ENCODE assay signal across 1 cellular context in the genomic region with DNA sequence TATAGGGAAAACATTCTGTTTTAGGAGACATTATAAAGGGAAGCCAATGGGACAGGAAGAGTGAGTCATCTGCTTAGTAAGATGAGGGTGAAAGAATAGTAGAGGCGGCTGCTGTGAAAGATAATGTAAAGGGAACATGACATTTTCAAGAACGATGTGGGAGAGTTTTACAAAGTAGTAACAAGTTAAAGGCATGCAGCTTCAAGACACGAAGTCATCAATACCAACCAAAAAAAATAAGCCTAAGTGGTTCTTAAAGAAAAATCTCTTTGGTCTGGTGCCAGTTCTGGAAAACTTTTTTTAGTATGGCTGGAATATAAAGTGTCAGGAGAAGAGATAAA.
A peak's percentile ranks its signal among the peaks of the same experiment; 100 is the strongest.
TF ChIP-seq lines count a peak whose summit lies in the region.

No MANE protein-coding gene starts in this region.

TF ChIP-seq in K562, 482 proteins besides CTCF, POLR2A, EP300 and RAD21:
- TF ChIP-seq HNRNPUL1 (IDR thresholded peaks at IDR 0.05; ENCODE audit: low read length): no peak
- peak; percentile 74 for TF ChIP-seq L3MBTL2 (IDR thresholded peaks at IDR 0.05)
- TF ChIP-seq PML (IDR thresholded peaks at IDR 0.05; ENCODE audit: low read length): peak; percentile 22; the same call in 1 of the 2 replicates
- TF ChIP-seq MCM3 (IDR thresholded peaks at IDR 0.05): no peak
- TF ChIP-seq ZNF592 (IDR thresholded peaks at IDR 0.05): peak; percentile 86
- peak; percentile 75; the same call in 1 of the 2 replicates for TF ChIP-seq JUN (IDR thresholded peaks at IDR 0.05; ENCODE audit: borderline replicate concordance, low read depth, low read length)
- no peak for TF ChIP-seq JUN (CRISPR knock-in tag; IDR thresholded peaks at IDR 0.05; ENCODE audit: borderline replicate concordance)
- TF ChIP-seq MTA2 (IDR thresholded peaks at IDR 0.05; ENCODE audit: low read depth): peak; percentile 36
- peak; percentile 53 for TF ChIP-seq TAL1 (IDR thresholded peaks at IDR 0.05)
- no peak for TF ChIP-seq ZSCAN29 (IDR thresholded peaks at IDR 0.05)
- peak; percentile 37 for TF ChIP-seq FOS (IDR thresholded peaks at IDR 0.05; ENCODE audit: extremely low read depth, insufficient read length)
- no peak for TF ChIP-seq ZNF3 (CRISPR knock-in tag; IDR thresholded peaks at IDR 0.05)
- TF ChIP-seq SMARCA4 (IDR thresholded peaks at IDR 0.05): peak; percentile 93
- TF ChIP-seq, protein P1, sequence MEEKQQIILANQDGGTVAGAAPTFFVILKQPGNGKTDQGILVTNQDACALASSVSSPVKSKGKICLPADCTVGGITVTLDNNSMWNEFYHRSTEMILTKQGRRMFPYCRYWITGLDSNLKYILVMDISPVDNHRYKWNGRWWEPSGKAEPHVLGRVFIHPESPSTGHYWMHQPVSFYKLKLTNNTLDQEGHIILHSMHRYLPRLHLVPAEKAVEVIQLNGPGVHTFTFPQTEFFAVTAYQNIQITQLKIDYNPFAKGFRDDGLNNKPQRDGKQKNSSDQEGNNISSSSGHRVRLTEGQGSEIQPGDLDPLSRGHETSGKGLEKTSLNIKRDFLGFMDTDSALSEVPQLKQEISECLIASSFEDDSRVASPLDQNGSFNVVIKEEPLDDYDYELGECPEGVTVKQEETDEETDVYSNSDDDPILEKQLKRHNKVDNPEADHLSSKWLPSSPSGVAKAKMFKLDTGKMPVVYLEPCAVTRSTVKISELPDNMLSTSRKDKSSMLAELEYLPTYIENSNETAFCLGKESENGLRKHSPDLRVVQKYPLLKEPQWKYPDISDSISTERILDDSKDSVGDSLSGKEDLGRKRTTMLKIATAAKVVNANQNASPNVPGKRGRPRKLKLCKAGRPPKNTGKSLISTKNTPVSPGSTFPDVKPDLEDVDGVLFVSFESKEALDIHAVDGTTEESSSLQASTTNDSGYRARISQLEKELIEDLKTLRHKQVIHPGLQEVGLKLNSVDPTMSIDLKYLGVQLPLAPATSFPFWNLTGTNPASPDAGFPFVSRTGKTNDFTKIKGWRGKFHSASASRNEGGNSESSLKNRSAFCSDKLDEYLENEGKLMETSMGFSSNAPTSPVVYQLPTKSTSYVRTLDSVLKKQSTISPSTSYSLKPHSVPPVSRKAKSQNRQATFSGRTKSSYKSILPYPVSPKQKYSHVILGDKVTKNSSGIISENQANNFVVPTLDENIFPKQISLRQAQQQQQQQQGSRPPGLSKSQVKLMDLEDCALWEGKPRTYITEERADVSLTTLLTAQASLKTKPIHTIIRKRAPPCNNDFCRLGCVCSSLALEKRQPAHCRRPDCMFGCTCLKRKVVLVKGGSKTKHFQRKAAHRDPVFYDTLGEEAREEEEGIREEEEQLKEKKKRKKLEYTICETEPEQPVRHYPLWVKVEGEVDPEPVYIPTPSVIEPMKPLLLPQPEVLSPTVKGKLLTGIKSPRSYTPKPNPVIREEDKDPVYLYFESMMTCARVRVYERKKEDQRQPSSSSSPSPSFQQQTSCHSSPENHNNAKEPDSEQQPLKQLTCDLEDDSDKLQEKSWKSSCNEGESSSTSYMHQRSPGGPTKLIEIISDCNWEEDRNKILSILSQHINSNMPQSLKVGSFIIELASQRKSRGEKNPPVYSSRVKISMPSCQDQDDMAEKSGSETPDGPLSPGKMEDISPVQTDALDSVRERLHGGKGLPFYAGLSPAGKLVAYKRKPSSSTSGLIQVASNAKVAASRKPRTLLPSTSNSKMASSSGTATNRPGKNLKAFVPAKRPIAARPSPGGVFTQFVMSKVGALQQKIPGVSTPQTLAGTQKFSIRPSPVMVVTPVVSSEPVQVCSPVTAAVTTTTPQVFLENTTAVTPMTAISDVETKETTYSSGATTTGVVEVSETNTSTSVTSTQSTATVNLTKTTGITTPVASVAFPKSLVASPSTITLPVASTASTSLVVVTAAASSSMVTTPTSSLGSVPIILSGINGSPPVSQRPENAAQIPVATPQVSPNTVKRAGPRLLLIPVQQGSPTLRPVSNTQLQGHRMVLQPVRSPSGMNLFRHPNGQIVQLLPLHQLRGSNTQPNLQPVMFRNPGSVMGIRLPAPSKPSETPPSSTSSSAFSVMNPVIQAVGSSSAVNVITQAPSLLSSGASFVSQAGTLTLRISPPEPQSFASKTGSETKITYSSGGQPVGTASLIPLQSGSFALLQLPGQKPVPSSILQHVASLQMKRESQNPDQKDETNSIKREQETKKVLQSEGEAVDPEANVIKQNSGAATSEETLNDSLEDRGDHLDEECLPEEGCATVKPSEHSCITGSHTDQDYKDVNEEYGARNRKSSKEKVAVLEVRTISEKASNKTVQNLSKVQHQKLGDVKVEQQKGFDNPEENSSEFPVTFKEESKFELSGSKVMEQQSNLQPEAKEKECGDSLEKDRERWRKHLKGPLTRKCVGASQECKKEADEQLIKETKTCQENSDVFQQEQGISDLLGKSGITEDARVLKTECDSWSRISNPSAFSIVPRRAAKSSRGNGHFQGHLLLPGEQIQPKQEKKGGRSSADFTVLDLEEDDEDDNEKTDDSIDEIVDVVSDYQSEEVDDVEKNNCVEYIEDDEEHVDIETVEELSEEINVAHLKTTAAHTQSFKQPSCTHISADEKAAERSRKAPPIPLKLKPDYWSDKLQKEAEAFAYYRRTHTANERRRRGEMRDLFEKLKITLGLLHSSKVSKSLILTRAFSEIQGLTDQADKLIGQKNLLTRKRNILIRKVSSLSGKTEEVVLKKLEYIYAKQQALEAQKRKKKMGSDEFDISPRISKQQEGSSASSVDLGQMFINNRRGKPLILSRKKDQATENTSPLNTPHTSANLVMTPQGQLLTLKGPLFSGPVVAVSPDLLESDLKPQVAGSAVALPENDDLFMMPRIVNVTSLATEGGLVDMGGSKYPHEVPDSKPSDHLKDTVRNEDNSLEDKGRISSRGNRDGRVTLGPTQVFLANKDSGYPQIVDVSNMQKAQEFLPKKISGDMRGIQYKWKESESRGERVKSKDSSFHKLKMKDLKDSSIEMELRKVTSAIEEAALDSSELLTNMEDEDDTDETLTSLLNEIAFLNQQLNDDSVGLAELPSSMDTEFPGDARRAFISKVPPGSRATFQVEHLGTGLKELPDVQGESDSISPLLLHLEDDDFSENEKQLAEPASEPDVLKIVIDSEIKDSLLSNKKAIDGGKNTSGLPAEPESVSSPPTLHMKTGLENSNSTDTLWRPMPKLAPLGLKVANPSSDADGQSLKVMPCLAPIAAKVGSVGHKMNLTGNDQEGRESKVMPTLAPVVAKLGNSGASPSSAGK (IDR thresholded peaks at IDR 0.05): peak; percentile 65
- peak; percentile 44 to 46; a peak in 1 of 4 replicates for TF ChIP-seq TRIM24 (IDR thresholded peaks at IDR 0.05)
- no peak for TF ChIP-seq KDM1A (IDR thresholded peaks at IDR 0.05)
- no peak for TF ChIP-seq NR2C1 (IDR thresholded peaks at IDR 0.05)
- no peak for TF ChIP-seq NR2C1 (tag; IDR thresholded peaks at IDR 0.05)
- 0 out of 2 replicates have a peak, but pooled peaks have one; percentile 67 for TF ChIP-seq EHMT2 (IDR thresholded peaks at IDR 0.05)
- no peak for TF ChIP-seq PTTG1 (tag; IDR thresholded peaks at IDR 0.05; ENCODE audit: low read depth)
- TF ChIP-seq, protein P2, sequence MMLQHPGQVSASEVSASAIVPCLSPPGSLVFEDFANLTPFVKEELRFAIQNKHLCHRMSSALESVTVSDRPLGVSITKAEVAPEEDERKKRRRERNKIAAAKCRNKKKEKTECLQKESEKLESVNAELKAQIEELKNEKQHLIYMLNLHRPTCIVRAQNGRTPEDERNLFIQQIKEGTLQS (IDR thresholded peaks at IDR 0.05): peak; percentile 92
- TF ChIP-seq, protein P2 (CRISPR knock-in tag; conservative IDR thresholded peaks at IDR 0.05): no peak
- TF ChIP-seq SMARCE1 (IDR thresholded peaks at IDR 0.05): peak; percentile 89
- TF ChIP-seq CBFA2T3 (IDR thresholded peaks at IDR 0.05): peak; percentile 81
- TF ChIP-seq TCF3 (CRISPR knock-in tag; IDR thresholded peaks at IDR 0.05): peak; percentile 74
- TF ChIP-seq SOX6 (IDR thresholded peaks at IDR 0.05): 0 out of 2 replicates have a peak, but pooled peaks have one; percentile 35
- peak; percentile 93 for TF ChIP-seq DPF2 (IDR thresholded peaks at IDR 0.05)
- TF ChIP-seq CHD2 (IDR thresholded peaks at IDR 0.05; ENCODE audit: low read depth, low read length): no peak
- TF ChIP-seq, protein P3, sequence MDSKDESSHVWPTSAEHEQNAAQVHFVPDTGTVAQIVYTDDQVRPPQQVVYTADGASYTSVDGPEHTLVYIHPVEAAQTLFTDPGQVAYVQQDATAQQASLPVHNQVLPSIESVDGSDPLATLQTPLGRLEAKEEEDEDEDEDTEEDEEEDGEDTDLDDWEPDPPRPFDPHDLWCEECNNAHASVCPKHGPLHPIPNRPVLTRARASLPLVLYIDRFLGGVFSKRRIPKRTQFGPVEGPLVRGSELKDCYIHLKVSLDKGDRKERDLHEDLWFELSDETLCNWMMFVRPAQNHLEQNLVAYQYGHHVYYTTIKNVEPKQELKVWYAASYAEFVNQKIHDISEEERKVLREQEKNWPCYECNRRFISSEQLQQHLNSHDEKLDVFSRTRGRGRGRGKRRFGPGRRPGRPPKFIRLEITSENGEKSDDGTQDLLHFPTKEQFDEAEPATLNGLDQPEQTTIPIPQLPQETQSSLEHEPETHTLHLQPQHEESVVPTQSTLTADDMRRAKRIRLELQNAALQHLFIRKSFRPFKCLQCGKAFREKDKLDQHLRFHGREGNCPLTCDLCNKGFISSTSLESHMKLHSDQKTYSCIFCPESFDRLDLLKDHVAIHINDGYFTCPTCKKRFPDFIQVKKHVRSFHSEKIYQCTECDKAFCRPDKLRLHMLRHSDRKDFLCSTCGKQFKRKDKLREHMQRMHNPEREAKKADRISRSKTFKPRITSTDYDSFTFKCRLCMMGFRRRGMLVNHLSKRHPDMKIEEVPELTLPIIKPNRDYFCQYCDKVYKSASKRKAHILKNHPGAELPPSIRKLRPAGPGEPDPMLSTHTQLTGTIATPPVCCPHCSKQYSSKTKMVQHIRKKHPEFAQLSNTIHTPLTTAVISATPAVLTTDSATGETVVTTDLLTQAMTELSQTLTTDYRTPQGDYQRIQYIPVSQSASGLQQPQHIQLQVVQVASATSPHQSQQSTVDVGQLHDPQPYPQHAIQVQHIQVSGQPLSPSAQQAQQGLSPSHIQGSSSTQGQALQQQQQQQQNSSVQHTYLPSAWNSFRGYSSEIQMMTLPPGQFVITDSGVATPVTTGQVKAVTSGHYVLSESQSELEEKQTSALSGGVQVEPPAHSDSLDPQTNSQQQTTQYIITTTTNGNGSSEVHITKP (IDR thresholded peaks at IDR 0.05; ENCODE audit: partially characterized antibody): peak; percentile 18
- peak; percentile 95 for TF ChIP-seq JUND (IDR thresholded peaks at IDR 0.05; ENCODE audit: borderline replicate concordance, low read depth, low read length)
- TF ChIP-seq JUND (tag; IDR thresholded peaks at IDR 0.05; ENCODE audit: borderline replicate concordance, low read depth, low read length): peak; percentile 88; the same call in 2 of the 3 replicates
- TF ChIP-seq FOSL1 (tag; conservative IDR thresholded peaks at IDR 0.05): peak; percentile 91
- peak; percentile 57 for TF ChIP-seq NCOR1 (IDR thresholded peaks at IDR 0.05)
- no peak for TF ChIP-seq CBX5 (IDR thresholded peaks at IDR 0.05; ENCODE audit: borderline replicate concordance, low read depth)
- 0 out of 2 replicates have a peak, but pooled peaks have one; percentile 44 for TF ChIP-seq ZKSCAN8 (CRISPR knock-in tag; IDR thresholded peaks at IDR 0.05)
- TF ChIP-seq NFIC (IDR thresholded peaks at IDR 0.05): peak; percentile 35; the same call in 1 of the 2 replicates
- TF ChIP-seq CBFA2T2 (conservative IDR thresholded peaks at IDR 0.05): peak; percentile 62
- TF ChIP-seq TEAD4 (IDR thresholded peaks at IDR 0.05; ENCODE audit: low read length): peak; percentile 61
- TF ChIP-seq TEAD4 (CRISPR knock-in tag; IDR thresholded peaks at IDR 0.05; ENCODE audit: borderline replicate concordance): no peak
- peak; percentile 58; the same call in 1 of the 2 replicates for TF ChIP-seq DMBX1 (CRISPR knock-in tag; IDR thresholded peaks at IDR 0.05; ENCODE audit: borderline replicate concordance)
- no peak for TF ChIP-seq NUFIP1 (IDR thresholded peaks at IDR 0.05; ENCODE audit: partially characterized antibody)
- TF ChIP-seq E2F6 (IDR thresholded peaks at IDR 0.05; ENCODE audit: borderline replicate concordance in 1 of 2, extremely low read depth in 1 of 2, insufficient read depth in 1 of 2, insufficient read length in 1 of 2, low read depth in 1 of 2, low read length in 1 of 2, poor library complexity in 1 of 2, severe bottlenecking in 1 of 2): peak in 1 of 2 experiments; percentile 33
- peak; percentile 64 for TF ChIP-seq SMARCC2 (IDR thresholded peaks at IDR 0.05; ENCODE audit: low read depth)
- peak; percentile 20; the same call in 1 of the 2 replicates for TF ChIP-seq GATA2 (CRISPR knock-in tag; IDR thresholded peaks at IDR 0.05)
- peak in 1 of 2 experiments; percentile 48; a peak in 1 of 3 replicates for TF ChIP-seq CBX3 (IDR thresholded peaks at IDR 0.05; ENCODE audit: borderline replicate concordance in 1 of 2, low read length in 2 of 2)
- TF ChIP-seq ARID1B (IDR thresholded peaks at IDR 0.05): peak; percentile 92
TF ChIP-seq in K562: peak in this region for 31.
